In genomic region chr19:55279773-55280643, GRCh38 we compare ENCODE assay signal across 1 cellular context.
TF ChIP-seq lines count a peak whose summit lies in the region.

Gene HSPBP1, minus strand, starts transcription at chr19:55280110. Its CDS starts 502 bp downstream, at chr19:55279608.

TF ChIP-seq in HepG2, 621 proteins besides CTCF, POLR2A, EP300 and RAD21 (continued from another document and continues in another):
- TF ChIP-seq TEAD3 (CRISPR knock-in tag; optimal IDR thresholded peaks at IDR 0.05; ENCODE audit: borderline replicate concordance) (peak; percentile 83), MXD1 (CRISPR knock-in tag; IDR thresholded peaks at IDR 0.05) (peak; percentile 97; the same call in 1 of the 2 replicates), TCF7 (IDR thresholded peaks at IDR 0.05; ENCODE audit: low read depth) (no peak), BCL3 (CRISPR knock-in tag; IDR thresholded peaks at IDR 0.05) (no peak), SP1 (IDR thresholded peaks at IDR 0.05) (no peak), SP1 (CRISPR knock-in tag; IDR thresholded peaks at IDR 0.05) (peak; percentile 89), ARHGAP35 (CRISPR knock-in tag; IDR thresholded peaks at IDR 0.05; ENCODE audit: borderline replicate concordance) (peak; percentile 44; the same call in 1 of the 2 replicates), KDM3A (CRISPR knock-in tag; IDR thresholded peaks at IDR 0.05; ENCODE audit: low read depth) (0 out of 2 replicates have a peak, but pooled peaks have one; percentile 23), ZFP91 (CRISPR knock-in tag; IDR thresholded peaks at IDR 0.05; ENCODE audit: borderline replicate concordance) (peak; percentile 50; the same call in 1 of the 2 replicates), GFI1 (CRISPR knock-in tag; IDR thresholded peaks at IDR 0.05; ENCODE audit: borderline replicate concordance) (no peak), NFE2L2 (IDR thresholded peaks at IDR 0.05; ENCODE audit: low read length) (no peak), ZHX2 (IDR thresholded peaks at IDR 0.05; ENCODE audit: low read depth) (peak; percentile 71), ZHX2 (CRISPR knock-in tag; IDR thresholded peaks at IDR 0.05; ENCODE audit: borderline replicate concordance) (no peak), MTA1 (CRISPR knock-in tag; IDR thresholded peaks at IDR 0.05; ENCODE audit: borderline replicate concordance) (no peak), KMT2B (CRISPR knock-in tag; IDR thresholded peaks at IDR 0.05) (0 out of 2 replicates have a peak, but pooled peaks have one; percentile 55), RFX1 (IDR thresholded peaks at IDR 0.05) (peak; percentile 96), IRF2 (CRISPR knock-in tag; IDR thresholded peaks at IDR 0.05) (peak; percentile 79; the same call in 1 of the 2 replicates), ZNF484 (CRISPR knock-in tag; IDR thresholded peaks at IDR 0.05; ENCODE audit: borderline replicate concordance, low read depth) (no peak), ATRX (CRISPR knock-in tag; IDR thresholded peaks at IDR 0.05; ENCODE audit: borderline replicate concordance) (no peak), ZNF746 (CRISPR knock-in tag; IDR thresholded peaks at IDR 0.05) (no peak), ETV5 (CRISPR knock-in tag; IDR thresholded peaks at IDR 0.05; ENCODE audit: borderline replicate concordance) (peak; percentile 59), ZBTB39 (CRISPR knock-in tag; IDR thresholded peaks at IDR 0.05) (0 out of 2 replicates have a peak, but pooled peaks have one; percentile 22), ZNF784 (CRISPR knock-in tag; IDR thresholded peaks at IDR 0.05; ENCODE audit: borderline replicate concordance) (no peak), SRSF1 (optimal IDR thresholded peaks at IDR 0.05; ENCODE audit: low read depth, low read length) (peak; percentile 73), SRSF4 (IDR thresholded peaks at IDR 0.05; ENCODE audit: low read depth, low read length, poor library complexity, severe bottlenecking) (no peak), HNF4A (CRISPR knock-in tag; IDR thresholded peaks at IDR 0.05) (peak; percentile 12; the same call in 1 of the 2 replicates), POGZ (CRISPR knock-in tag; IDR thresholded peaks at IDR 0.05) (peak; percentile 40; the same call in 1 of the 2 replicates), TAF1 (CRISPR knock-in tag; IDR thresholded peaks at IDR 0.05) (peak; percentile 74; the same call in 1 of the 2 replicates), REPIN1 (CRISPR knock-in tag; IDR thresholded peaks at IDR 0.05; ENCODE audit: borderline replicate concordance, low read depth) (no peak), ZFY (CRISPR knock-in tag; IDR thresholded peaks at IDR 0.05) (peak; percentile 49), MATR3 (CRISPR knock-in tag; IDR thresholded peaks at IDR 0.05) (no peak), MZF1 (CRISPR knock-in tag; IDR thresholded peaks at IDR 0.05; ENCODE audit: borderline replicate concordance) (no peak), CREB1 (IDR thresholded peaks at IDR 0.05) (peak; percentile 72), CREB1 (CRISPR knock-in tag; IDR thresholded peaks at IDR 0.05) (peak; percentile 95), ZNF83 (CRISPR knock-in tag; IDR thresholded peaks at IDR 0.05; ENCODE audit: borderline replicate concordance) (no peak), ZNF710 (CRISPR knock-in tag; IDR thresholded peaks at IDR 0.05; ENCODE audit: borderline replicate concordance) (peak; percentile 57; the same call in 1 of the 2 replicates), HOMEZ (CRISPR knock-in tag; IDR thresholded peaks at IDR 0.05; ENCODE audit: low read depth) (no peak), SP2 (CRISPR knock-in tag; IDR thresholded peaks at IDR 0.05) (peak; percentile 71), PRDM15 (CRISPR knock-in tag; IDR thresholded peaks at IDR 0.05) (peak; percentile 82; the same call in 1 of the 2 replicates)
